In the genomic region with DNA sequence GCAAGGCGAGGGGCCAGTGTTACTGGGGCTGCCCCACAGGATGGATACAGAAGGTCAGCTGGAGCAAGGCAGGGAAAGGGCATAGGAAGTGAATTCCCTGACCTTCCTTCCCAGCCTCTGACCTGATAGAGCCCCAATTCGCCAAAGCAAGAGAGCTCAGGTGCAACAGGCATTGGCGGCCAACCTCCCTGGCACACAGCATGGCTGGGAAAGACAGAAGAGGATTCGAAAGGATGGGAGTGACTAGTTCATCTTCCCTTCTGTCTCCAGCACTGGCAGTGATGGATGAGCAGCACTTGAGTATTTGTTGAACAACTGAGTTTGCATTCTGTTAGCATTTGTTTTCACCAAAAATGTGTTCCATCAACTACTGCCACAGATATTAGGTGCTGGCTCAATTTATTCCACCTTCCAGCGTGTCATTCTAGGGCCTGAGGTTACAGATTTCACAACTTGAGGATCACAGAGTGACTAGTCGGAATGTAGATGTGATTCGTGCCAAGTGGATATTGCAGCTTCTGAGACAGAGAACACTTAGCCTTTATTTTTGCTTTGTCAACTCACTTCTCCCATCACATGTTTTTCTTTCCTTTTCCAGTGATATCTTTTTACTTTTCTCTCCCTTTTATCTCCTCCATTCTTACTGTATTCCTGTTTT, we compare ENCODE assay signal across 11 cellular contexts. TPM values are rescaled to one million over a fixed set of nuclear protein-coding genes. Genes with fewer than 3 reads are reported as not detected.
DNase-seq lines count a peak whose midpoint lies in the region; ATAC-seq and TF ChIP-seq lines count a peak whose summit lies in the region.
"Had no signal": no experiment of that assay in that cellular context is flagged by ENCODE, and none has a peak within 500 bp of the region (broad histone marks: within the 10 kb centered on the region; RNA-seq: fewer than 3 reads in every experiment).

No MANE protein-coding gene starts in this region.

- no peaks in the 10 kb centered on the region for H3K27me3 ChIP-seq in rectal smooth muscle tissue (ENCODE audit: control insufficient read depth, insufficient read depth, low read length)

- DNase-seq in EH (ENCODE audit: low read depth) (peak; percentile 59), amniotic epithelial cell (ENCODE audit: low read depth) (peak; percentile 84), fibroblast of villous mesenchyme (ENCODE audit: low read depth) (peak; percentile 88), NCI-H524 treated with DMSO at 0.1 percent for 48 hours (lab: John Stamatoyannopoulos, UW) (no peak), SHP77 treated with DMSO at 0.1 percent for 48 hours (lab: John Stamatoyannopoulos, UW) (no peak)
- no peak for DNase-seq in activated T-cell treated with anti-CD3 and anti-CD28 coated beads, Interleukin-2, amount 50 U/mL, for 1 hour
- DNase-seq: activated CD8-positive, alpha-beta T cell treated with anti-CD3 and anti-CD28 coated beads, Interleukin-2, amount 10 ng/mL, durations not matched to agents 7 days and 5 days; MM.1S; small intestine had no signal

- H3K9ac ChIP-seq in rectal smooth muscle tissue (ENCODE audit: low read length) = no peak overlapping the region

- no peak for TF ChIP-seq CTCF in fibroblast of villous mesenchyme (IDR thresholded peaks at IDR 0.05; ENCODE audit: insufficient read depth, low read depth, low read length)

- H3K36me3 ChIP-seq in rectal smooth muscle tissue (ENCODE audit: control insufficient read depth, insufficient read depth, low read length) = peaks cover 18% of the 10 kb centered on the region

- ATAC-seq in HG03196 (IDR thresholded peaks at IDR 0.05; ENCODE audit: unreplicated experiment) = no peak
- ATAC-seq: activated CD8-positive, alpha-beta T cell treated with anti-CD3 and anti-CD28 coated beads, Interleukin-2, amount 10 ng/mL, durations not matched to agents 7 days and 5 days had no signal

- H3K27ac ChIP-seq in rectal smooth muscle tissue (ENCODE audit: low read depth, low read length) = peak overlapping the region; percentile 38

- peaks cover 21% of the 10 kb centered on the region for H3K4me1 ChIP-seq in rectal smooth muscle tissue (ENCODE audit: control insufficient read depth, insufficient read depth, low read length)

- H3K4me3 ChIP-seq in fibroblast of villous mesenchyme (ENCODE audit: low read depth, low read length) = no peak overlapping the region
- no peak overlapping the region for H3K4me3 ChIP-seq in rectal smooth muscle tissue (ENCODE audit: low read length)

RNA-seq across cellular contexts. Expression of a gene that starts 6.2 kb away (rescaled TPM):
- 78.3 and 98.0 TPM in 2 replicates for total RNA-seq in fibroblast of villous mesenchyme

Comparison
In these comparisons a context has a peak if more than half of its experiments do, and no peak if none do; other contexts are left out.
1. DNase-seq: peak in EH (single experiment), amniotic epithelial cell (single experiment) and fibroblast of villous mesenchyme (single experiment); none in NCI-H524 treated with DMSO at 0.1 percent for 48 hours (single experiment), activated T-cell treated with anti-CD3 and anti-CD28 coated beads, Interleukin-2, amount 50 U/mL, for 1 hour (single experiment) and SHP77 treated with DMSO at 0.1 percent for 48 hours (single experiment).